In the genomic region with DNA sequence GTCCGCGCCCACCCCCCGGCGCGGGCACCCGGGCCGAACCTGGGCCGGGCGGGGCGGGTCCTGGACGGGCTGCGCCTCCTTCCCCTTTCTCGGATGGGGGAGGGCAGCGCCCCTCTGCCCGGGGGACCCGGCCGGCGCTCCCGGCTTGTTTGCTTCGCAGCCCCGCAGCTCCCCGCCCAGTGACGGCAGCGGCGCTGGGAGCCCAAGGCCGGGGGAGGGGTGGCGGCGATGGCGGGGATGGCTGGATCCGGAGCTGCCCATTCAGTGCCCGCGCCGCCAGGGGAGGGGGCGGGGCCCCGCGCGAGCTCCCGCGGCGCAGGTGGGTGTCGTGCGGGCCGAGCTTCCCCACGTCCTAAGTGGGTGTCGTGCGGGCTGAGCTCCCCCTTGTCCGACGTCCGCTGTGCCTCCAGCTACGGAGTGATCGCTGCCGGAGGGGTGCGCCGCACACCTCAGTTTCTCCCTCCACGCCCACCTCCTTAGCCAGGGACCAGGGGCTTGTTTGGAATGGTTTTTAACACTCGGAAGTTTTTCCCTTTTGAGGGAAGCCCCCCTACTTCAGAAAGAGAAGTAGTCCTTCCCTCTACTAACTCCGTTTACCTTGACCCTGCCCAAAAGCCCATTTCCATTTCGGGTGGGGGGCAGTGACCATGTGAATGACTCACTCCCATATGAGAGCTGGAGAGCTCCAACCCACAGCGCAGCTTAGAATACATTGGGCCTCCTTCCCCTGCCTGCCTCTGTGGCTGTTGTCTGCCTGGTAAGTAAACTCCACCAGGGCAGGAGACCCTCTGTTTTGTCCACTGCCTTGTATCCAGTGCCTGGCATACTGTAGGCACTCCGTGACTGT, we compare ENCODE assay signal across 8 cellular contexts. TPM values are rescaled to one million over a fixed set of nuclear protein-coding genes. Genes with fewer than 3 reads are reported as not detected.
DNase-seq lines count a peak whose midpoint lies in the region; ATAC-seq and TF ChIP-seq lines count a peak whose summit lies in the region.

No MANE protein-coding gene starts in this region.

- ATAC-seq in HG02885 (IDR thresholded peaks at IDR 0.05; ENCODE audit: poor library complexity, unreplicated experiment), result peak; percentile 33
- ATAC-seq in GM21529 (IDR thresholded peaks at IDR 0.05; ENCODE audit: unreplicated experiment), result no peak

- TF ChIP-seq CTCF in left ventricle myocardium inferior (IDR thresholded peaks at IDR 0.05; ENCODE audit: borderline replicate concordance), result peak; percentile 21

- H3K27ac ChIP-seq in adipose tissue (ENCODE audit: low read depth, low read length) (peak overlapping the region; percentile 73), left ventricle myocardium inferior (replicated peaks) (peak overlapping the region; percentile 90)

- in situ Hi-C loops in G401 (cut with HindIII; ENCODE audit: low sequenced_read_pairs) (no loop called here), SK-MEL-5 (cut with HindIII; ENCODE audit: low pct_unique_long_range_greater_than_20kb, low sequenced_read_pairs) (no loop called here)

- peak overlapping the region; percentile 77 for H3K4me3 ChIP-seq in left ventricle myocardium inferior

- peaks cover 33% of the 10 kb centered on the region for H3K36me3 ChIP-seq in left ventricle myocardium inferior

- no peaks in the 10 kb centered on the region for H3K27me3 ChIP-seq in left ventricle myocardium inferior (ENCODE audit: low read depth)

- intact Hi-C loops in left ventricle myocardium inferior (cut with micrococcal nuclease) (no loop called here), posterior vena cava (cut with DNase I) (no loop called here)

- peaks cover 38% of the 10 kb centered on the region for H3K4me1 ChIP-seq in left ventricle myocardium inferior

- DNase-seq in G401 (ENCODE audit: low spot score) (peak; percentile 51), SK-MEL-5 (ENCODE audit: low read depth, low spot score) (peak; percentile 55), left ventricle myocardium inferior (peak; percentile 67), posterior vena cava (ENCODE audit: low spot score) (peak; percentile 86), cerebellar nuclear complex (lab: John Stamatoyannopoulos, UW) (no peak)

- no peaks in the 10 kb centered on the region for H3K9me3 ChIP-seq in left ventricle myocardium inferior (replicated peaks)

- 1 to 3% (median 3%) methylated on average over 40 to 60 of the region's 60 CpGs for WGBS in adipose tissue, 3 donors

RNA-seq across cellular contexts. Expression of gene SGSM2, which starts 0.7 kb away (rescaled TPM):
- total RNA-seq in G401 (2014; rRNA removed; shearing (Covaris generic)), result 24.7 and 35.2 TPM in 2 replicates
- total RNA-seq in SK-MEL-5 (2014; rRNA removed; shearing (Covaris generic)), result 32.3 and 33.5 TPM in 2 replicates
- polyA plus RNA-seq in SK-MEL-5 (2015; cell fraction: cytosol; rRNA removed), result 24.5 and 28.8 TPM in 2 replicates
- polyA plus RNA-seq in SK-MEL-5 (2015; cell fraction: nucleus; rRNA removed), result 359 and 365 TPM in 2 replicates
- polyA plus RNA-seq in adipose tissue, result 10 to 100 TPM; 22.0 to 72.3 (median 38.6) TPM
- total RNA-seq in left ventricle myocardium inferior (24.5 TPM), posterior vena cava (10 to 100 TPM; 38.7 to 42.9 TPM)

RNA-seq across cellular contexts. Expression of gene TSR1, which starts 1.8 kb away (rescaled TPM):
- 46.8 and 63.3 TPM in 2 replicates for total RNA-seq in G401 (2014; rRNA removed; shearing (Covaris generic))
- 55.6 and 57.1 TPM in 2 replicates for total RNA-seq in SK-MEL-5 (2014; rRNA removed; shearing (Covaris generic))
- 48.6 and 64.2 TPM in 2 replicates for polyA plus RNA-seq in SK-MEL-5 (2015; cell fraction: cytosol; rRNA removed)
- 151 and 159 TPM in 2 replicates for polyA plus RNA-seq in SK-MEL-5 (2015; cell fraction: nucleus; rRNA removed)
- 10 to 100 TPM in 2 of 3 donors, 1 to 10 TPM in 1; 9.8 to 28.5 (median 18.4) TPM for polyA plus RNA-seq in adipose tissue
- total RNA-seq in left ventricle myocardium inferior, result 19.0 TPM
- 10 to 100 TPM; 20.8 to 24.0 TPM for total RNA-seq in posterior vena cava

RNA-seq across cellular contexts. Expression of gene SRR, which starts 34.3 kb away (rescaled TPM):
- 15.9 and 19.7 TPM in 2 replicates for total RNA-seq in G401 (2014; rRNA removed; shearing (Covaris generic))
- 7.7 and 9.0 TPM in 2 replicates for total RNA-seq in SK-MEL-5 (2014; rRNA removed; shearing (Covaris generic))
- polyA plus RNA-seq in SK-MEL-5 (2015; cell fraction: cytosol; rRNA removed), result 4.3 and 4.5 TPM in 2 replicates
- 0.60 and 2.2 TPM in 2 replicates for polyA plus RNA-seq in SK-MEL-5 (2015; cell fraction: nucleus; rRNA removed)
- 1 to 10 TPM; 3.7 to 6.6 (median 6.5) TPM for polyA plus RNA-seq in adipose tissue
- total RNA-seq in left ventricle myocardium inferior (8.2 TPM), posterior vena cava (10 to 100 TPM in 1 of 2 donors, 1 to 10 TPM in 1; 7.4 to 10.9 TPM)

RNA-seq across cellular contexts. Expression of gene SMG6, which starts 34.4 kb away (rescaled TPM):
- total RNA-seq in G401 (2014; rRNA removed; shearing (Covaris generic)), result 13.3 and 17.6 TPM in 2 replicates
- 10.0 and 14.8 TPM in 2 replicates for total RNA-seq in SK-MEL-5 (2014; rRNA removed; shearing (Covaris generic))
- 26.8 and 30.3 TPM in 2 replicates for polyA plus RNA-seq in SK-MEL-5 (2015; cell fraction: cytosol; rRNA removed)
- 16.0 and 19.3 TPM in 2 replicates for polyA plus RNA-seq in SK-MEL-5 (2015; cell fraction: nucleus; rRNA removed)
- polyA plus RNA-seq in adipose tissue, result 10 to 100 TPM in 2 of 3 donors, 1 to 10 TPM in 1; 8.8 to 28.3 (median 18.7) TPM
- 22.1 TPM for total RNA-seq in left ventricle myocardium inferior
- total RNA-seq in posterior vena cava, result 10 to 100 TPM; 36.2 to 43.8 TPM

Comparison
In these comparisons a context has a peak if more than half of its experiments do, and no peak if none do; other contexts are left out.
1. DNase-seq: peak in G401 (single experiment), SK-MEL-5 (single experiment), left ventricle myocardium inferior (single experiment) and posterior vena cava (single experiment); none in cerebellar nuclear complex (0 of 2).